Comparison of ENCODE assay signal across 8 cellular contexts in the genomic region with DNA sequence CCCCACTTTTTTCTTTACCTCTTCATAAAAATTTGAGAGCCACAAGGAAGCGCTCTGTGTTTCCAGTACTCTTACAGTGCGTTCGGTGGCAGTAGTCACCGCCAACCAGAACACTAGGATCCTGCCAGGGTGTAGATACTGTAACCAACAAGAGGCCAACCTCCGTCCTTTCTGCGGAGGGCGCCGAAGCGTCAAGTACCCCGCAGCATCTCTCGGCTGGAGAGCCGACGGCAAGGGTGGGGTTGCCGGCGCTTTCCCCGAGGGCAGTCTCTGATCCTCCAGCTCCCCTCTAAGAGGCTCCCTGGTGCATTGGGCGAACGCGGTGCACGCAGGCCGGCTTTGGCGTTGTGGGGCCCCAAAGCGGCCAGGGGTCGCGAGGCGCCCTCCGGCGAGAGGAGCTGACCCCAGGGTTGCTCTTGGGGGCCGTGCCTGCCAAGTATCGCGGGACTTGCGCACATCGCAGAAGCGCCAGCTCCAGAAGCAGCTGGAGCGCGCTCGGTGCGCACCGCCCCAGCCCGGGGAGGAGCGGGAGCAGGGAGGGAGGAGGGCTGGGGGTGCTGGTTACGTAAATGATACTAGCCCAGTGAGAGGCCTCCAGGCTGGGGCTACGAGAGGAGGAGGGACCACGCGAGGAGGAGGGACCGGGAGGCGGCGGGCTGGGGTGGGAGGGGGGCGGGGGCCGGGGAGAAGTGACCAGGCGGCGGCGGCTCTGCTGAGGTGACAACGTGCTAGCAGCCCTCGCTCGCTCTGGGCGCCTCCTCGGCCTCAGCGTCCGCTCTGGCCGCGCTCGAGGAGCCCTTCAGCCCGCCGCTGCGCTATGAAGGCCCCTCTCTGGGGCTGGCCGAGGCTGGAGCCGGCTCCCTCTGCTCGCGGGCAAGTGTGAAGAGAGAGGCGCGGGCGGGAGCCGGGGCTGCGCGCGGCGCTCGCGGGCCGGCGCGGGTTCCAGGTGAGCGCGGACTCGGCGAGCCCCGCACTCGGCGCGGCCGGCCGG. TPM values are rescaled to one million over a fixed set of nuclear protein-coding genes. Genes with fewer than 3 reads are reported as not detected.
A peak's percentile ranks its signal among the peaks of the same experiment; 100 is the strongest.
DNase-seq lines count a peak whose midpoint lies in the region; ATAC-seq, FAIRE-seq and TF ChIP-seq lines count a peak whose summit lies in the region.

Gene GALNT13, plus strand, starts transcription at position 692 of the 991 bp plus-strand sequence.

- ATAC-seq in thoracic aorta (ENCODE audit: insufficient number of reproducible peaks, low FRiP score, low read depth) = no peak

- H3K27me3 ChIP-seq in astrocyte (ENCODE audit: insufficient read depth, low read length) (peaks cover 10% of the 10 kb centered on the region), thoracic aorta (replicated peaks; ENCODE audit: insufficient read depth) (no peaks in the 10 kb centered on the region)

- H3K4me2 ChIP-seq in astrocyte (ENCODE audit: low read length) = peak within 1 kb of the TSS; percentile 81
- H3K4me2 ChIP-seq in OCI-LY7 (ENCODE audit: low read length) = no peak within 1 kb of the TSS

- no TSS peak for BruUV-seq in OCI-LY7 (replicated peaks; lab: Mats Ljungman, UMichigan)

- H3K9me3 ChIP-seq in astrocyte (ENCODE audit: insufficient read depth, low read depth, low read length) (no peaks in the 10 kb centered on the region), thoracic aorta (no peaks in the 10 kb centered on the region), OCI-LY7 (ENCODE audit: low read length) (no peaks in the 10 kb centered on the region)

- CTCF ChIA-PET in OCI-LY7 (lab: Charles Lee; ENCODE audit: unreplicated experiment) = no interaction called here

- DNase-seq in AML-193 (lab: John Stamatoyannopoulos, UW) = peak; percentile 51 to 61
- peak; percentile 91 to 92 for DNase-seq in NCI-H1930 (lab: John Stamatoyannopoulos, UW)
- DNase-seq in astrocyte (ENCODE audit: low read depth) = peak; percentile 33
- DNase-seq in inferior parietal cortex (ENCODE audit: extremely low spot score) = peak; percentile 79
- DNase-seq in thoracic aorta (ENCODE audit: low spot score) = no peak
- DNase-seq in OCI-LY7 (ENCODE audit: low spot score) = no peak
- DNase-seq in amniotic stem cell (lab: John Stamatoyannopoulos, UW) = no peak
- DNase-seq in AG08395 (ENCODE audit: low spot score) = no peak

- TF ChIP-seq CTCF in astrocyte (IDR thresholded peaks at IDR 0.05; ENCODE audit: insufficient read depth, low read depth, low read length) (no peak), thoracic aorta (IDR thresholded peaks at IDR 0.05) (no peak), OCI-LY7 (conservative IDR thresholded peaks at IDR 0.05; ENCODE audit: low read length) (no peak)

- H3K36me3 Mint-ChIP-seq in astrocyte (ENCODE audit: low read depth, unreplicated experiment) = no peaks in the 10 kb centered on the region

- peaks cover 7% of the 10 kb centered on the region for H3K4me1 Mint-ChIP-seq in astrocyte (ENCODE audit: low read depth, unreplicated experiment)

- FAIRE-seq in astrocyte (lab: Jason Lieb, UNC) = no peak

- POLR2A ChIA-PET in OCI-LY7 (lab: Charles Lee) = no interaction called here

- H3K4me1 ChIP-seq in astrocyte (ENCODE audit: insufficient read depth, low read length) (no peaks in the 10 kb centered on the region), thoracic aorta (ENCODE audit: control insufficient read depth in 1 of 2, low read depth in 2 of 2) (no peaks in the 10 kb centered on the region), OCI-LY7 (ENCODE audit: insufficient read depth, low read length, poor library complexity, severe bottlenecking) (no peaks in the 10 kb centered on the region)

- H4K20me1 ChIP-seq in astrocyte (ENCODE audit: insufficient read depth, low read length) (no peaks in the 10 kb centered on the region), OCI-LY7 (ENCODE audit: insufficient read depth, low read length) (no peaks in the 10 kb centered on the region)

- H3K4me3 Mint-ChIP-seq in astrocyte (ENCODE audit: unreplicated experiment) = peak within 1 kb of the TSS; percentile 85

- no peaks in the 10 kb centered on the region for H3K9me3 Mint-ChIP-seq in astrocyte (ENCODE audit: unreplicated experiment)

- H3K27me3 Mint-ChIP-seq in astrocyte (ENCODE audit: low read depth, unreplicated experiment) = peaks cover 23% of the 10 kb centered on the region

- H3K79me2 ChIP-seq in astrocyte (ENCODE audit: insufficient read depth, low read length) (no peaks in the 10 kb centered on the region), OCI-LY7 (ENCODE audit: insufficient read depth, low read depth, low read length) (no peaks in the 10 kb centered on the region)

- no peaks in the 10 kb centered on the region for H3K9me2 ChIP-seq in OCI-LY7 (ENCODE audit: insufficient read depth, low read length)

- no peak within 1 kb of the TSS for H3K27ac ChIP-seq in astrocyte (ENCODE audit: low read depth, low read length)
- no peak within 1 kb of the TSS for H3K27ac ChIP-seq in thoracic aorta
- no peak within 1 kb of the TSS for H3K27ac ChIP-seq in OCI-LY7 (ENCODE audit: low read depth, low read length, poor library complexity, severe bottlenecking)

- H3K36me3 ChIP-seq in astrocyte (ENCODE audit: insufficient read depth, low read length) (no peaks in the 10 kb centered on the region), thoracic aorta (no peaks in the 10 kb centered on the region), OCI-LY7 (ENCODE audit: insufficient read depth, low read length) (no peaks in the 10 kb centered on the region)

- H3K4me3 ChIP-seq in astrocyte (ENCODE audit: insufficient read depth, low read depth, low read length) (peak within 1 kb of the TSS; percentile 39), thoracic aorta (peak within 1 kb of the TSS; percentile 53), OCI-LY7 (ENCODE audit: low read depth, low read length, poor library complexity, severe bottlenecking) (no peak within 1 kb of the TSS)

- H2AFZ ChIP-seq in astrocyte (ENCODE audit: low read depth, low read length) (peak within 1 kb of the TSS; percentile 73), OCI-LY7 (ENCODE audit: low read length) (no peak within 1 kb of the TSS)

- peak within 1 kb of the TSS; percentile 33 for H3K9ac ChIP-seq in astrocyte (ENCODE audit: low read length)

- intact Hi-C loops in OCI-LY7 (cut with micrococcal nuclease; ENCODE audit: unreplicated experiment) = no loop called here

- peak within 1 kb of the TSS; percentile 12 for H3K27ac Mint-ChIP-seq in astrocyte (ENCODE audit: unreplicated experiment)

RNA-seq across cellular contexts. Expression of gene GALNT13, which starts in this region (rescaled TPM):
- 2.0 and 2.6 TPM in 2 replicates for total RNA-seq in astrocyte
- total RNA-seq in thoracic aorta = 10 to 100 TPM in 1 of 2 donors, 1 to 10 TPM in 1; 2.5 to 30.1 TPM
- not detected in 2 replicates for total RNA-seq in OCI-LY7 (2014; rRNA removed; shearing (Covaris generic))
- total RNA-seq in OCI-LY7 (2022) = not detected in 2 replicates

Comparison
In these comparisons a context has a peak if more than half of its experiments do, and no peak if none do; other contexts are left out.
1. DNase-seq: peak in AML-193 (2 of 2), NCI-H1930 (2 of 2), astrocyte (single experiment) and inferior parietal cortex (single experiment); none in thoracic aorta (single experiment), OCI-LY7 (single experiment), amniotic stem cell (single experiment) and AG08395 (single experiment).